ENCODE assay signal across 8 cellular contexts in genomic region chr1:222618001-222618879, GRCh38. TPM values are rescaled to one million over a fixed set of nuclear protein-coding genes. Genes with fewer than 3 reads are reported as not detected.
A peak's percentile ranks its signal among the peaks of the same experiment; 100 is the strongest.
DNase-seq lines count a peak whose midpoint lies in the region; ATAC-seq and TF ChIP-seq lines count a peak whose summit lies in the region.

TSS of gene MIA3 (plus strand) at chr1:222618097. CDS start at chr1:222618111, 14 bp downstream.

- H3K36me3 Mint-ChIP-seq in activated CD4-positive, alpha-beta T cell treated with anti-CD3 and anti-CD28 coated beads for 36 hours (ENCODE audit: low read depth) = peaks cover 15% of the 10 kb centered on the region

- TF ChIP-seq CTCF in coronary artery (IDR thresholded peaks at IDR 0.05) (no peak), left lung (IDR thresholded peaks at IDR 0.05) (no peak)

- POLR2A ChIA-PET in activated CD4-positive, alpha-beta T cell treated with anti-CD3 and anti-CD28 coated beads for 36 hours (lab: Charles Lee) = interaction anchor here (1.1 kb wide), 1 partner anchor 95 kb away, joined by 3 read pairs; no protein-coding TSS in a partner anchor

- no peaks in the 10 kb centered on the region for H3K9me3 ChIP-seq in left lung

- CTCF ChIA-PET in activated CD4-positive, alpha-beta T cell treated with anti-CD3 and anti-CD28 coated beads for 36 hours (lab: Charles Lee) = interaction anchor here (3.9 kb wide), 1 partner anchor 16 kb away, joined by 39 read pairs; no protein-coding TSS in a partner anchor

- peak within 1 kb of the TSS; percentile 88 for H3K27ac Mint-ChIP-seq in activated CD4-positive, alpha-beta T cell treated with anti-CD3 and anti-CD28 coated beads for 36 hours

- H3K4me1 Mint-ChIP-seq in activated CD4-positive, alpha-beta T cell treated with anti-CD3 and anti-CD28 coated beads for 36 hours = peaks cover 31% of the 10 kb centered on the region

- peaks cover 11% of the 10 kb centered on the region for H3K27me3 Mint-ChIP-seq in activated CD4-positive, alpha-beta T cell treated with anti-CD3 and anti-CD28 coated beads for 36 hours

- H3K36me3 ChIP-seq in left lung = peaks cover 0 to under 1% of the 10 kb centered on the region in 2 donors

- H3K9me3 Mint-ChIP-seq in activated CD4-positive, alpha-beta T cell treated with anti-CD3 and anti-CD28 coated beads for 36 hours (ENCODE audit: low read depth) = no peaks in the 10 kb centered on the region

- peaks cover 0 to 14% of the 10 kb centered on the region in 2 donors for H3K4me1 ChIP-seq in left lung

- peaks cover 7 to 12% of the 10 kb centered on the region in 2 donors for H3K27me3 ChIP-seq in left lung

- peak within 1 kb of the TSS; percentile 83 for H3K4me3 Mint-ChIP-seq in activated CD4-positive, alpha-beta T cell treated with anti-CD3 and anti-CD28 coated beads for 36 hours

- peak; percentile 84 for DNase-seq in NK-92 treated with Interleukin-12 subunit alpha and Interleukin-12 subunit beta, amount 100 ng/mL, for 24 hours (lab: John Stamatoyannopoulos, UW)
- DNase-seq in NK-92 (lab: John Stamatoyannopoulos, UW; ENCODE audit: unreplicated experiment) (no peak), NCI-H2171 (lab: John Stamatoyannopoulos, UW) (peak; percentile 92), coronary artery (ENCODE audit: low spot score) (peak; percentile 87), left lung (peak; percentile 90 to 96)
- DNase-seq in activated CD4-positive, alpha-beta T cell treated with anti-CD3 and anti-CD28 coated beads for 36 hours = peak; percentile 89
- peak; percentile 74 for DNase-seq in stimulated activated CD4-positive, alpha-beta T cell treated with anti-CD3 and anti-CD28 coated beads, Interleukin-4, amount 100 ng/mL, for 1 hour

- H3K27ac ChIP-seq in coronary artery (peak within 1 kb of the TSS; percentile 93), left lung (peak within 1 kb of the TSS; percentile 65 to 79)

- ATAC-seq in HG02938 (IDR thresholded peaks at IDR 0.05; ENCODE audit: unreplicated experiment) (peak; percentile 32), left lung (peak; percentile 79)
- ATAC-seq in activated CD4-positive, alpha-beta T cell treated with anti-CD3 and anti-CD28 coated beads for 36 hours = peak; percentile 46

- intact Hi-C loops in activated CD4-positive, alpha-beta T cell treated with anti-CD3 and anti-CD28 coated beads for 36 hours (cut with DNase I, micrococcal nuclease) = loop anchor here (1.0 to 10.0 kb wide), 6 partner anchors 16 to 1173 kb away; partner anchors contain the start of gene DUSP10 (in 1 of the 2)
- intact Hi-C loops in left lung (cut with DNase I) = no loop called here

- H3K4me3 ChIP-seq in coronary artery = peak within 1 kb of the TSS; percentile 97
- H3K4me3 ChIP-seq in left lung = peak within 1 kb of the TSS; percentile 82 to 94

RNA-seq across cellular contexts. Expression of gene MIA3, which starts in this region (rescaled TPM):
- total RNA-seq in activated CD4-positive, alpha-beta T cell treated with anti-CD3 and anti-CD28 coated beads for 36 hours = 10 to 100 TPM; 46.7 to 57.9 TPM
- 10 to 100 TPM; 62.0 to 62.3 TPM for total RNA-seq in left lung

Comparison
In these comparisons a context has a peak if more than half of its experiments do, and no peak if none do; other contexts are left out.
1. intact Hi-C loops: an anchor here in activated CD4-positive, alpha-beta T cell treated with anti-CD3 and anti-CD28 coated beads for 36 hours (1.0 to 10.0 kb wide); none called in left lung.